Comparison of ENCODE assay signal across 24 cellular contexts in the genomic region with DNA sequence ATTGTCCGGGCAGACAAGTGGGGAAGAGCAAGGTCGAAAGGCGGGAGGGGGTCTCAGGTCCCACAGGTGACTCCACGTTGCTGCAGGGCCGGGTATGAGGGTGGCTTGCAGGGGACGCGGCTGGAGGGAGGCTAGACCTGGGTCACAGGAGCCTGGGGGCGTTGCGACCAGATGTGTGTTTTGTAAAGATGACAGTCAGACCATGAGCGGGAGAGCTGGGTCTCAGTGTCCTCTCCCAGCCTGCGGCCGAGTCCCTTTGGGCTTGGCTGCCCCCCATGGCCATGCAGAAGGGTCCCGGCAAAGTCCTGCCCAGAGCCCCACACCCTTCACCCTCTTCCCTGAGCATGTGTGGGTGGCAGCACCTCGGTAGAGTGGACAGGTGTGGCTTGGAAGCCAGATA.
DNase-seq lines count a peak whose midpoint lies in the region; ATAC-seq, FAIRE-seq and TF ChIP-seq lines count a peak whose summit lies in the region.
"Had no signal": no experiment of that assay in that cellular context is flagged by ENCODE, and none has a peak within 500 bp of the region (broad histone marks: within the 10 kb centered on the region; RNA-seq: fewer than 3 reads in every experiment).

No MANE protein-coding gene starts in this region.

- H3K4me3 Mint-ChIP-seq in type B pancreatic cell: no peak overlapping the region
- H3K4me3 Mint-ChIP-seq: CD14-positive monocyte; CD4-positive, alpha-beta memory T cell; H9 had no signal

- TF ChIP-seq EP300 in HepG2 (IDR thresholded peaks at IDR 0.05; ENCODE audit: low read depth in 2 of 2, low read length in 2 of 2) (no peak), HepG2 (CRISPR knock-in tag; IDR thresholded peaks at IDR 0.05; ENCODE audit: borderline replicate concordance) (no peak)

- CTCF ChIA-PET in HepG2 (lab: Yijun Ruan, JAX; ENCODE audit: low intra/inter-chr PET ratio, low total read pairs): no interaction called here

- no peaks in the 10 kb centered on the region for H3K9me3 ChIP-seq in heart right ventricle
- no peaks in the 10 kb centered on the region for H3K9me3 ChIP-seq in HepG2 (ENCODE audit: low read length)
- H3K9me3 ChIP-seq: A549; BE2C; BLaER1 treated with 17β-estradiol and CSF1 and Interleukin-3, amounts not matched to agents 10 nM and 100 nM had no signal

- H3K27me3 ChIP-seq in heart right ventricle (peaks cover 0 to 16% (median 0%) of the 10 kb centered on the region in 7 donors), HepG2 (ENCODE audit: control insufficient read depth in 1 of 2, insufficient read depth in 2 of 2, low read length in 2 of 2) (peaks cover 3 to 7% of the 10 kb centered on the region in 2 experiments; a peak in 3 of 5 replicates)
- H3K27me3 ChIP-seq: BE2C had no signal

- peak overlapping the region; percentile 62 for H3K27ac Mint-ChIP-seq in type B pancreatic cell
- H3K27ac Mint-ChIP-seq: H9 had no signal

- no peaks in the 10 kb centered on the region for H3K27me3 Mint-ChIP-seq in type B pancreatic cell
- H3K27me3 Mint-ChIP-seq: CD4-positive, alpha-beta memory T cell had no signal

- H3K4me1 Mint-ChIP-seq in type B pancreatic cell (ENCODE audit: unreplicated experiment): no peaks in the 10 kb centered on the region
- H3K4me1 Mint-ChIP-seq: CD14-positive monocyte; CD4-positive, alpha-beta memory T cell had no signal

- TF ChIP-seq CTCF in heart right ventricle (IDR thresholded peaks at IDR 0.05) (no peak), HepG2 (CRISPR knock-in tag; IDR thresholded peaks at IDR 0.05) (no peak), type B pancreatic cell (conservative IDR thresholded peaks at IDR 0.05) (no peak)

- TF ChIP-seq RAD21 in HepG2 (CRISPR knock-in tag; IDR thresholded peaks at IDR 0.05): no peak

- BruUV-seq in HepG2 (replicated peaks; lab: Mats Ljungman, UMichigan): no TSS peak

- WGBS in heart right ventricle, 2 donors: 95 to 96% methylated on average over 14 of the region's 14 CpGs
- WGBS in HepG2 (ENCODE audit: low lambda C conversion rate): 59% methylated on average over 14 of the region's 14 CpGs

- H3K79me2 ChIP-seq in HepG2 (ENCODE audit: insufficient read depth, low read length): no peaks in the 10 kb centered on the region

- H3K9ac ChIP-seq in HepG2 (ENCODE audit: insufficient read depth, low read depth, low read length): no peak overlapping the region
- H3K9ac ChIP-seq: BLaER1 treated with 17β-estradiol and CSF1 and Interleukin-3, amounts not matched to agents 10 nM and 100 nM; GM23248 had no signal

- H3K36me3 ChIP-seq in heart right ventricle: peaks cover 0 to 12% (median 0%) of the 10 kb centered on the region in 9 donors
- no peaks in the 10 kb centered on the region for H3K36me3 ChIP-seq in HepG2 (replicated peaks in 1 of 2; ENCODE audit: control insufficient read depth in 1 of 2, insufficient read depth in 2 of 2, low read length in 2 of 2)
- H3K36me3 ChIP-seq: BE2C; BLaER1 treated with 17β-estradiol and CSF1 and Interleukin-3, amounts not matched to agents 10 nM and 100 nM had no signal

- H3K9me3 Mint-ChIP-seq in type B pancreatic cell: no peaks in the 10 kb centered on the region
- H3K9me3 Mint-ChIP-seq: H9 had no signal

- H3K36me3 Mint-ChIP-seq in type B pancreatic cell: no peaks in the 10 kb centered on the region

- POLR2A ChIA-PET in HepG2 (lab: Yijun Ruan, JAX): no interaction called here

- ATAC-seq in left ventricle myocardium superior: no peak
- ATAC-seq in heart right ventricle: no peak
- ATAC-seq in HepG2: no peak
- ATAC-seq: A549, HCT116 had no signal

- H3K27ac ChIP-seq in heart right ventricle: no peak overlapping the region
- H3K27ac ChIP-seq in HepG2 (ENCODE audit: extremely low read length, insufficient read depth, low read length): no peak overlapping the region
- H3K27ac ChIP-seq: A549; BLaER1 treated with 17β-estradiol and CSF1 and Interleukin-3, amounts not matched to agents 10 nM and 100 nM; GM23248 had no signal

- intact Hi-C loops in left ventricle myocardium superior (cut with micrococcal nuclease) (no loop called here), heart right ventricle (cut with DNase I) (no loop called here), HepG2 (cut with micrococcal nuclease; ENCODE audit: unreplicated experiment) (no loop called here)

- in situ Hi-C loops in HepG2 (cut with HindIII; ENCODE audit: extremely low pct_ligation_motif_present, low pct_unique_long_range_greater_than_20kb): no loop called here

- no peak overlapping the region for H2AFZ ChIP-seq in HepG2 (ENCODE audit: low read length)
- H2AFZ ChIP-seq: GM23248 had no signal

- H3K4me3 ChIP-seq in heart right ventricle: no peak overlapping the region
- no peak overlapping the region for H3K4me3 ChIP-seq in HepG2 (replicated peaks in 1 of 3; ENCODE audit: insufficient read depth in 1 of 3, low read depth in 2 of 3, low read length in 3 of 3)
- H3K4me3 ChIP-seq: A549; BLaER1 treated with 17β-estradiol and CSF1 and Interleukin-3, amounts not matched to agents 10 nM and 100 nM; GM23248 had no signal

- no peak for FAIRE-seq in HepG2 (lab: Jason Lieb, UNC)
- FAIRE-seq: A549, GM12892, H1 had no signal

- peaks cover 0 to 5% (median 0%) of the 10 kb centered on the region in 9 donors for H3K4me1 ChIP-seq in heart right ventricle
- H3K4me1 ChIP-seq in HepG2 (ENCODE audit: insufficient read depth, low read length): 0 out of 2 replicates have a peak, but pooled peaks cover 4% of the 10 kb centered on the region
- H3K4me1 ChIP-seq: A549 had no signal

- DNase-seq in left ventricle myocardium superior: peak; percentile 11
- no peak for DNase-seq in heart right ventricle
- no peak for DNase-seq in HepG2 (ENCODE audit: low spot score)
- DNase-seq in type B pancreatic cell (ENCODE audit: extremely low spot score, unreplicated experiment): no peak
- no peak for DNase-seq in germinal center (ENCODE audit: low spot score)
- DNase-seq in NCI-H82 treated with DMSO at 0.1 percent for 48 hours (lab: John Stamatoyannopoulos, UW; ENCODE audit: unreplicated experiment): no peak
- DNase-seq: 8988T; ACHN; AML-193; BE2C; Calu3; CD4-positive, alpha-beta memory T cell; COR-L47; DMS53; DMS79 treated with DMSO at 0.1 percent for 48 hours; GF-D8; GM23248; H9 had no signal

- no peak overlapping the region for H3K4me2 ChIP-seq in HepG2 (ENCODE audit: low read depth, low read length)
- H3K4me2 ChIP-seq: A549 had no signal

- no peak for TF ChIP-seq POLR2A in HepG2 (IDR thresholded peaks at IDR 0.05; ENCODE audit: insufficient read depth in 1 of 2, low read depth in 2 of 2, low read length in 2 of 2)

- no peaks in the 10 kb centered on the region for H4K20me1 ChIP-seq in HepG2 (ENCODE audit: insufficient read depth, low read length)

TF ChIP-seq in HepG2, 621 proteins besides CTCF, POLR2A, EP300 and RAD21:
- TF ChIP-seq ZFYVE20 (CRISPR knock-in tag; IDR thresholded peaks at IDR 0.05; ENCODE audit: borderline replicate concordance, low read depth) (no peak), AGO2 (optimal IDR thresholded peaks at IDR 0.05; ENCODE audit: low read depth, low read length) (peak; percentile 26)
